ENCODE assay signal across 8 cellular contexts in genomic region chr7:111752022-111752582, GRCh38.
DNase-seq lines count a peak whose midpoint lies in the region; TF ChIP-seq lines count a peak whose summit lies in the region.

No MANE protein-coding gene starts in this region.

- POLR2A ChIA-PET in HEK293T (lab: Yijun Ruan, JAX), result no interaction called here

- TF ChIP-seq CTCF in NB4 (IDR thresholded peaks at IDR 0.05; ENCODE audit: low read depth, low read length), result peak; percentile 98

- no peak for TF ChIP-seq POLR2A in NB4 (IDR thresholded peaks at IDR 0.05; ENCODE audit: extremely low read depth, insufficient read length)

- CTCF ChIA-PET in HEK293T (lab: Yijun Ruan, JAX), result interaction anchor here (0.7 to 1.4 kb wide), 5 partner anchors 55 to 720 kb away, joined by 3 to 5 read pairs (median 3); no protein-coding TSS in a partner anchor

- no peak overlapping the region for H3K4me3 ChIP-seq in NB4 (ENCODE audit: low read depth, low read length)

- DNase-seq in NCI-H2081 (lab: John Stamatoyannopoulos, UW) (peak; percentile 69 to 71), NCI-H2081 treated with DMSO at 0.1 percent for 48 hours (lab: John Stamatoyannopoulos, UW) (no peak), HEK293T (ENCODE audit: extremely low spot score) (peak; percentile 69), NB4 (ENCODE audit: low read depth) (peak; percentile 77), T-helper 1 cell (peak in 4 of 5 donors; percentile 31 to 45 (median 40)), astrocyte of the hippocampus (ENCODE audit: low read depth, low spot score) (peak; percentile 67), islet precursor cell (peak; percentile 70)
- peak; percentile 19 to 45 for DNase-seq in stimulated activated CD4-positive, alpha-beta T cell treated with anti-CD3 and anti-CD28 coated beads, Interleukin-4, amount 100 ng/mL, for 4 hours

TF ChIP-seq in HEK293T, 16 proteins besides CTCF, POLR2A, EP300 and RAD21:
- no peak for TF ChIP-seq SP1 (IDR thresholded peaks at IDR 0.05)
- no peak for TF ChIP-seq TARDBP (IDR thresholded peaks at IDR 0.05)
- no peak for TF ChIP-seq BHLHE40 (IDR thresholded peaks at IDR 0.05; ENCODE audit: borderline replicate concordance)
- TF ChIP-seq ZNF384 (IDR thresholded peaks at IDR 0.05), result no peak; the same call in 1 of the 2 replicates
- TF ChIP-seq ARNT (IDR thresholded peaks at IDR 0.05), result no peak
- TF ChIP-seq, protein P1, sequence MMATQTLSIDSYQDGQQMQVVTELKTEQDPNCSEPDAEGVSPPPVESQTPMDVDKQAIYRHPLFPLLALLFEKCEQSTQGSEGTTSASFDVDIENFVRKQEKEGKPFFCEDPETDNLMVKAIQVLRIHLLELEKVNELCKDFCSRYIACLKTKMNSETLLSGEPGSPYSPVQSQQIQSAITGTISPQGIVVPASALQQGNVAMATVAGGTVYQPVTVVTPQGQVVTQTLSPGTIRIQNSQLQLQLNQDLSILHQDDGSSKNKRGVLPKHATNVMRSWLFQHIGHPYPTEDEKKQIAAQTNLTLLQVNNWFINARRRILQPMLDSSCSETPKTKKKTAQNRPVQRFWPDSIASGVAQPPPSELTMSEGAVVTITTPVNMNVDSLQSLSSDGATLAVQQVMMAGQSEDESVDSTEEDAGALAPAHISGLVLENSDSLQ (IDR thresholded peaks at IDR 0.05), result no peak
- no peak for TF ChIP-seq ELF4 (IDR thresholded peaks at IDR 0.05)
- TF ChIP-seq FOXA1 (IDR thresholded peaks at IDR 0.05), result no peak
